ENCODE assay signal across 10 cellular contexts in genomic region chr7:100432621-100433275, GRCh38. TPM values are rescaled to one million over a fixed set of nuclear protein-coding genes. Genes with fewer than 3 reads are reported as not detected.
A peak's percentile ranks its signal among the peaks of the same experiment; 100 is the strongest.
DNase-seq lines count a peak whose midpoint lies in the region; ATAC-seq, FAIRE-seq and TF ChIP-seq lines count a peak whose summit lies in the region.
"Had no signal": no experiment of that assay in that cellular context is flagged by ENCODE, and none has a peak within 500 bp of the region (broad histone marks: within the 10 kb centered on the region; RNA-seq: fewer than 3 reads in every experiment).

No MANE protein-coding gene starts in this region.

- no peaks in the 10 kb centered on the region for H3K9me2 ChIP-seq in GM23248 (ENCODE audit: insufficient read depth)

- H3K4me1 Mint-ChIP-seq in CD4-positive, CD25-positive, alpha-beta regulatory T cell, result peaks cover 0 to 71% (median 41%) of the 10 kb centered on the region in 4 donors
- H3K4me1 Mint-ChIP-seq in neural crest cell, result peaks cover 60% of the 10 kb centered on the region

- H3K4me2 ChIP-seq in GM12878 (ENCODE audit: control insufficient read depth, insufficient read depth), result peak overlapping the region; percentile 97
- no peak overlapping the region for H3K4me2 ChIP-seq in GM23248 (ENCODE audit: unreplicated experiment)

- SMC1A ChIA-PET in GM12878 (lab: Charles Lee; ENCODE audit: uncharacterized antibody, unreplicated experiment), result no interaction called here

- peak overlapping the region; percentile 71 to 97 (median 94) for H3K4me3 Mint-ChIP-seq in CD4-positive, CD25-positive, alpha-beta regulatory T cell
- H3K4me3 Mint-ChIP-seq in neural crest cell, result peak overlapping the region; percentile 94

- in situ Hi-C loops in GM12878 (cut with MboI), result no loop called here
- in situ Hi-C loops in GM23248 (cut with MboI), result no loop called here

- H3K27me3 ChIP-seq in CD4-positive, CD25-positive, alpha-beta regulatory T cell (ENCODE audit: control insufficient read depth, insufficient read depth, low read length), result no peaks in the 10 kb centered on the region
- H3K27me3 ChIP-seq in GM12878 (replicated peaks in 1 of 2; ENCODE audit: control insufficient read depth in 2 of 2, insufficient read depth in 2 of 2, low read length in 1 of 2), result no peaks in the 10 kb centered on the region
- no peaks in the 10 kb centered on the region for H3K27me3 ChIP-seq in GM23248 (replicated peaks; ENCODE audit: insufficient read depth)

- no peak for TF ChIP-seq EP300 in GM12878 (IDR thresholded peaks at IDR 0.05; ENCODE audit: borderline replicate concordance in 1 of 2, control insufficient read depth in 1 of 2, low read depth in 2 of 2, low read length in 2 of 2)

- H4K20me1 ChIP-seq in GM12878 (ENCODE audit: control insufficient read depth, insufficient read depth) (no peaks in the 10 kb centered on the region), GM23248 (ENCODE audit: insufficient read depth) (no peaks in the 10 kb centered on the region)

- H2AFZ ChIP-seq in GM12878 (ENCODE audit: control insufficient read depth, low read depth, low read length) (no peak overlapping the region), GM23248 (no peak overlapping the region)

- DNase-seq in CD4-positive, CD25-positive, alpha-beta regulatory T cell, result no peak
- no peak for DNase-seq in GM12878 (ENCODE audit: low read depth, low spot score)
- no peak for DNase-seq in neural crest cell (ENCODE audit: low read depth, low spot score)
- no peak for DNase-seq in GM23248
- DNase-seq in NCI-H128 (lab: John Stamatoyannopoulos, UW; ENCODE audit: unreplicated experiment), result no peak
- DNase-seq: NCI-H226 had no signal

- RAD21 ChIA-PET in GM12878 (lab: Charles Lee; ENCODE audit: unreplicated experiment), result interaction anchor here (1.3 to 2.0 kb wide), 2 partner anchors 58 to 66 kb away, joined by 3 to 4 read pairs; no protein-coding TSS in a partner anchor

- H3K9me3 ChIP-seq in CD4-positive, CD25-positive, alpha-beta regulatory T cell (ENCODE audit: control insufficient read depth in 2 of 2, low read length in 2 of 2), result no peaks in the 10 kb centered on the region
- H3K9me3 ChIP-seq in KOPT-K1 (ENCODE audit: insufficient read depth, low read length, poor library complexity, severe bottlenecking) (peaks cover 3% of the 10 kb centered on the region), GM12878 (replicated peaks; ENCODE audit: control insufficient read depth, insufficient read depth, low read length) (no peaks in the 10 kb centered on the region), GM23248 (ENCODE audit: low read depth) (no peaks in the 10 kb centered on the region)
- H3K9me3 ChIP-seq: thoracic aorta had no signal

- TF ChIP-seq CTCF in GM12878 (IDR thresholded peaks at IDR 0.05 in 2 of 3, conservative IDR thresholded peaks at IDR 0.05 in 1 of 3; ENCODE audit: control insufficient read depth in 2 of 3, extremely low read depth in 1 of 3, insufficient read depth in 1 of 3, low read depth in 3 of 3, low read length in 3 of 3) (no peak), neural crest cell (conservative IDR thresholded peaks at IDR 0.05) (no peak)

- POLR2A ChIA-PET in GM12878 (lab: Charles Lee), result interaction anchor here (0.5 to 1.0 kb wide), 4 partner anchors 25 to 55 kb away, joined by 3 to 5 read pairs (median 4); partner anchors contain the start of gene SPACDR

- no peak for TF ChIP-seq RAD21 in GM12878 (IDR thresholded peaks at IDR 0.05; ENCODE audit: insufficient read depth, low read depth, low read length)

- no TSS peak for BruUV-seq in GM12878 (replicated peaks; lab: Mats Ljungman, UMichigan)

- H3K27me3 Mint-ChIP-seq in CD4-positive, CD25-positive, alpha-beta regulatory T cell, result peaks cover 25% of the 10 kb centered on the region
- H3K27me3 Mint-ChIP-seq in neural crest cell (ENCODE audit: low read depth), result peaks cover 27% of the 10 kb centered on the region

- no peak for FAIRE-seq in GM12878 (lab: Jason Lieb, UNC)

- H3K36me3 ChIP-seq in CD4-positive, CD25-positive, alpha-beta regulatory T cell (ENCODE audit: control insufficient read depth, insufficient read depth, low read length), result peaks cover 19% of the 10 kb centered on the region
- H3K36me3 ChIP-seq in KOPT-K1 (ENCODE audit: insufficient read depth, low read length), result peaks cover 53% of the 10 kb centered on the region
- H3K36me3 ChIP-seq in GM12878 (ENCODE audit: control insufficient read depth in 2 of 2, insufficient read depth in 2 of 2, low read length in 1 of 2), result peaks cover 5 to 16% of the 10 kb centered on the region in 2 experiments; a peak in 3 of 4 replicates
- H3K36me3 ChIP-seq in GM23248 (ENCODE audit: low read depth), result peaks cover 3% of the 10 kb centered on the region; the same call in 1 of the 2 replicates

- CTCF ChIA-PET in GM12878 (lab: Yijun Ruan, JAX), result interaction anchor here (1.9 kb wide), 1 partner anchor 58 kb away, joined by 4 read pairs; no protein-coding TSS in a partner anchor

- H3K27ac Mint-ChIP-seq in CD4-positive, CD25-positive, alpha-beta regulatory T cell, result peak overlapping the region; percentile 32 to 75 (median 55)
- no peak overlapping the region for H3K27ac Mint-ChIP-seq in neural crest cell (ENCODE audit: unreplicated experiment)

- peaks cover 23% of the 10 kb centered on the region for H3F3A ChIP-seq in GM23248 (ENCODE audit: insufficient read depth)

- 0 out of 2 replicates have a peak, but pooled peaks have one; percentile 33 for TF ChIP-seq POLR2A in GM12878 (IDR thresholded peaks at IDR 0.05; ENCODE audit: low read depth, low read length)

- H3K4me3 ChIP-seq in CD4-positive, CD25-positive, alpha-beta regulatory T cell (ENCODE audit: low read depth, low read length), result peak overlapping the region; percentile 48
- H3K4me3 ChIP-seq in GM12878 (peak overlapping the region; percentile 74), GM23248 (no peak overlapping the region)
- H3K4me3 ChIP-seq: thoracic aorta had no signal

- no peak overlapping the region for H3K9ac ChIP-seq in GM12878 (ENCODE audit: control insufficient read depth, insufficient read depth, low read length)
- H3K9ac ChIP-seq in GM23248, result no peak overlapping the region

- ATAC-seq in CD4-positive, CD25-positive, alpha-beta regulatory T cell (ENCODE audit: low read depth in 2 of 2), result no peak
- ATAC-seq in GM12878 (no peak), GM21515 (IDR thresholded peaks at IDR 0.05; ENCODE audit: unreplicated experiment) (no peak), GM21576 (IDR thresholded peaks at IDR 0.05; ENCODE audit: unreplicated experiment) (no peak)

- WGBS in GM12878 (ENCODE audit: insufficient coverage, insufficient replicate concordance, low lambda C conversion rate, missing lambda C conversion rate), result 88% methylated on average over 21 of the region's 21 CpGs
- WGBS in GM23248 (ENCODE audit: low coverage in 1 of 2, low lambda C conversion rate in 2 of 2, missing lambda C conversion rate in 2 of 2), 2 experiments, result 84 to 89% methylated on average over 20 to 21 of the region's 21 CpGs

- H3K79me2 ChIP-seq in GM12878 (ENCODE audit: control insufficient read depth, insufficient read depth, low read length) (peaks cover 56% of the 10 kb centered on the region), GM23248 (ENCODE audit: insufficient read depth) (peaks cover 62% of the 10 kb centered on the region)

- H3K4me1 ChIP-seq in CD4-positive, CD25-positive, alpha-beta regulatory T cell (ENCODE audit: control insufficient read depth, insufficient read depth, low read length, poor library complexity, severe bottlenecking), result peaks cover 64% of the 10 kb centered on the region
- peaks cover 27% of the 10 kb centered on the region for H3K4me1 ChIP-seq in GM12878 (ENCODE audit: control insufficient read depth, insufficient read depth, low read length)
- peaks cover 19% of the 10 kb centered on the region; the same call in 1 of the 2 replicates for H3K4me1 ChIP-seq in GM23248 (ENCODE audit: insufficient read depth)

- H3K9me3 Mint-ChIP-seq in CD4-positive, CD25-positive, alpha-beta regulatory T cell, result peaks cover 0 to 4% (median 0%) of the 10 kb centered on the region in 7 donors
- no peaks in the 10 kb centered on the region for H3K9me3 Mint-ChIP-seq in neural crest cell

- intact Hi-C loops in GM12878 (cut with micrococcal nuclease; ENCODE audit: unreplicated experiment), result no loop called here

- H3K36me3 Mint-ChIP-seq in CD4-positive, CD25-positive, alpha-beta regulatory T cell, result peaks cover 32% of the 10 kb centered on the region
- peaks cover 27% of the 10 kb centered on the region for H3K36me3 Mint-ChIP-seq in neural crest cell (ENCODE audit: low read depth)

- peak overlapping the region; percentile 33 for H3K27ac ChIP-seq in CD4-positive, CD25-positive, alpha-beta regulatory T cell (ENCODE audit: insufficient read depth, low read length, poor library complexity, severe bottlenecking)
- H3K27ac ChIP-seq in KOPT-K1 (ENCODE audit: low read depth, low read length, poor library complexity, severe bottlenecking) (peak overlapping the region; percentile 99), GM12878 (ENCODE audit: control insufficient read depth, insufficient read depth) (peak overlapping the region; percentile 30; the same call in 1 of the 2 replicates), GM23248 (no peak overlapping the region)
- H3K27ac ChIP-seq: thoracic aorta had no signal

RNA-seq across cellular contexts. Expression of gene MEPCE, which starts 3.1 kb away (rescaled TPM):
- 73.1 TPM for total RNA-seq in CD4-positive, CD25-positive, alpha-beta regulatory T cell
- 10 to 100 TPM; 10.2 to 15.9 (median 13.5) TPM for polyA plus RNA-seq in CD4-positive, CD25-positive, alpha-beta regulatory T cell
- 21.3 and 27.2 TPM in 2 replicates for total RNA-seq in GM12878 (2013; cell fraction: nucleolus; rRNA removed)
- 33.8 and 39.6 TPM in 2 replicates for total RNA-seq in GM12878 (2014; rRNA removed)
- total RNA-seq in GM12878 (2014; rRNA removed; fragmentation: Illumina TruSeq; extraction: Trizol), result 22.8 and 26.0 TPM in 2 replicates
- total RNA-seq in GM12878 (2021), result 46.0 and 48.0 TPM in 2 replicates
- polyA plus RNA-seq in GM12878 (2011; ENCODE audit: low read depth), result 17.6 TPM
- 9.1 and 16.2 TPM in 2 replicates for polyA plus RNA-seq in GM12878 (2011; rRNA removed)
- polyA plus RNA-seq in GM12878 (2011; cell fraction: cytosol; rRNA removed), result 17.2 and 23.4 TPM in 2 replicates
- 33.6 and 46.8 TPM in 2 replicates for polyA plus RNA-seq in GM12878 (2011; cell fraction: nucleus; rRNA removed)
- polyA plus RNA-seq in GM12878 (2012), result 31.5 and 32.5 TPM in 2 replicates
- 15.1 and 35.8 TPM in 2 replicates for polyA plus RNA-seq in GM12878 (2014; fragmentation: Illumina TruSeq; extraction: Trizol)
- polyA plus RNA-seq in GM12878 (2014; fragmentation: Nextera tagmentation; extraction: Ambion mirVana), result 10 to 100 TPM in 1 of 2 experiments, 1 to 10 TPM in 1; 8.2 to 12.6 TPM
- 32.3 and 42.0 TPM in 2 replicates for polyA plus RNA-seq in GM12878 (2014; rRNA removed)
- 10 to 100 TPM; 14.9 to 18.1 TPM for polyA plus RNA-seq in GM12878 (2016; fragmentation: Nextera tagmentation; extraction: Ambion mirVana)
- 23.3 and 38.0 TPM in 2 replicates for polyA minus RNA-seq in GM12878 (2011; rRNA and poly(A)+ RNA removed)
- 12.3 and 15.0 TPM in 2 replicates for polyA minus RNA-seq in GM12878 (2011; cell fraction: cytosol; rRNA and poly(A)+ RNA removed)
- polyA minus RNA-seq in GM12878 (2011; cell fraction: nucleus; rRNA and poly(A)+ RNA removed), result 23.2 and 40.4 TPM in 2 replicates
- total RNA-seq in neural crest cell, result 46.9 and 49.8 TPM in 2 replicates
- 24.2 and 27.2 TPM in 2 replicates for total RNA-seq in GM23248 (2014; rRNA removed; shearing (Covaris generic))
- 7.7 and 8.0 TPM in 2 replicates for polyA plus RNA-seq in GM23248 (2016; fragmentation: Nextera tagmentation; extraction: Ambion mirVana)

RNA-seq across cellular contexts. Expression of gene PPP1R35, which starts 3.5 kb away (rescaled TPM):
- total RNA-seq in CD4-positive, CD25-positive, alpha-beta regulatory T cell, result 52.8 TPM
- polyA plus RNA-seq in CD4-positive, CD25-positive, alpha-beta regulatory T cell, result 10 to 100 TPM; 42.3 to 72.2 (median 49.4) TPM
- 12.0 and 12.4 TPM in 2 replicates for total RNA-seq in GM12878 (2013; cell fraction: nucleolus; rRNA removed)
- total RNA-seq in GM12878 (2014; rRNA removed) (51.3 and 55.5 TPM in 2 replicates), GM12878 (2014; rRNA removed; fragmentation: Illumina TruSeq; extraction: Trizol) (14.1 and 19.6 TPM in 2 replicates), GM12878 (2021) (58.1 and 61.0 TPM in 2 replicates), neural crest cell (39.5 and 42.1 TPM in 2 replicates)
- polyA plus RNA-seq in GM12878 (2011; ENCODE audit: low read depth), result 6.0 TPM
- polyA plus RNA-seq in GM12878 (2011; rRNA removed) (7.9 and 15.2 TPM in 2 replicates), GM12878 (2014; fragmentation: Illumina TruSeq; extraction: Trizol) (0.52 and 5.2 TPM in 2 replicates), GM12878 (2014; fragmentation: Nextera tagmentation; extraction: Ambion mirVana) (1 to 10 TPM; 1.8 to 9.9 TPM), GM12878 (2014; rRNA removed) (62.5 and 70.4 TPM in 2 replicates), GM12878 (2016; fragmentation: Nextera tagmentation; extraction: Ambion mirVana) (10 to 100 TPM in 1 of 2 experiments, 1 to 10 TPM in 1; 4.0 to 56.3 TPM), GM23248 (2016; fragmentation: Nextera tagmentation; extraction: Ambion mirVana) (15.7 and 20.0 TPM in 2 replicates)
- polyA plus RNA-seq in GM12878 (2011; cell fraction: cytosol; rRNA removed), result 19.4 and 34.8 TPM in 2 replicates
- 54.8 and 58.1 TPM in 2 replicates for polyA plus RNA-seq in GM12878 (2011; cell fraction: nucleus; rRNA removed)
- 31.2 and 32.0 TPM in 2 replicates for polyA plus RNA-seq in GM12878 (2012)
- polyA minus RNA-seq in GM12878 (2011; rRNA and poly(A)+ RNA removed), result 2.0 and 4.9 TPM in 2 replicates
- polyA minus RNA-seq in GM12878 (2011; cell fraction: cytosol; rRNA and poly(A)+ RNA removed), result 6.9 and 9.5 TPM in 2 replicates
- polyA minus RNA-seq in GM12878 (2011; cell fraction: nucleus; rRNA and poly(A)+ RNA removed), result 5.9 and 9.7 TPM in 2 replicates
- 11.9 and 15.8 TPM in 2 replicates for total RNA-seq in GM23248 (2014; rRNA removed; shearing (Covaris generic))

RNA-seq across cellular contexts. Expression of gene ZCWPW1, which starts 4.2 kb away (rescaled TPM):
- 4.0 TPM for total RNA-seq in CD4-positive, CD25-positive, alpha-beta regulatory T cell
- 1 to 10 TPM; 2.2 to 5.4 (median 4.0) TPM for polyA plus RNA-seq in CD4-positive, CD25-positive, alpha-beta regulatory T cell
- total RNA-seq in GM12878 (2013; cell fraction: nucleolus; rRNA removed), result 6.6 and 6.8 TPM in 2 replicates
- 2.5 and 3.8 TPM in 2 replicates for total RNA-seq in GM12878 (2014; rRNA removed)
- total RNA-seq in GM12878 (2014; rRNA removed; fragmentation: Illumina TruSeq; extraction: Trizol), result 3.8 and 4.4 TPM in 2 replicates
- total RNA-seq in GM12878 (2021), result 3.3 and 3.7 TPM in 2 replicates
- polyA plus RNA-seq in GM12878 (2011; ENCODE audit: low read depth), result 4.2 TPM
- polyA plus RNA-seq in GM12878 (2011; rRNA removed), result 2.9 and 4.6 TPM in 2 replicates
- 2.3 and 3.0 TPM in 2 replicates for polyA plus RNA-seq in GM12878 (2011; cell fraction: cytosol; rRNA removed)
- polyA plus RNA-seq in GM12878 (2011; cell fraction: nucleus; rRNA removed), result 6.2 and 7.2 TPM in 2 replicates
- polyA plus RNA-seq in GM12878 (2012), result 3.7 and 4.0 TPM in 2 replicates
- polyA plus RNA-seq in GM12878 (2014; fragmentation: Illumina TruSeq; extraction: Trizol), result 3.9 and 4.3 TPM in 2 replicates
- 1 to 10 TPM; 1.3 to 2.3 TPM for polyA plus RNA-seq in GM12878 (2014; fragmentation: Nextera tagmentation; extraction: Ambion mirVana)
- polyA plus RNA-seq in GM12878 (2014; rRNA removed), result 4.4 and 5.1 TPM in 2 replicates
- polyA plus RNA-seq in GM12878 (2016; fragmentation: Nextera tagmentation; extraction: Ambion mirVana), result 1 to 10 TPM; 3.5 to 3.9 TPM
- polyA minus RNA-seq in GM12878 (2011; rRNA and poly(A)+ RNA removed), result 1.5 and 2.0 TPM in 2 replicates
- polyA minus RNA-seq in GM12878 (2011; cell fraction: cytosol; rRNA and poly(A)+ RNA removed), result 1.3 and 2.1 TPM in 2 replicates
- 1.8 and 1.9 TPM in 2 replicates for polyA minus RNA-seq in GM12878 (2011; cell fraction: nucleus; rRNA and poly(A)+ RNA removed)
- total RNA-seq in neural crest cell, result 1.8 and 2.0 TPM in 2 replicates
- 0.89 and 1.9 TPM in 2 replicates for total RNA-seq in GM23248 (2014; rRNA removed; shearing (Covaris generic))
- polyA plus RNA-seq in GM23248 (2016; fragmentation: Nextera tagmentation; extraction: Ambion mirVana), result 3.6 and 4.2 TPM in 2 replicates

RNA-seq across cellular contexts. Expression of gene SPACDR, which starts 31.3 kb away (rescaled TPM):
- total RNA-seq in CD4-positive, CD25-positive, alpha-beta regulatory T cell, result 3.7 TPM
- under 1 TPM in 2 of 4 donors, not detected in 2; 0.32 TPM for polyA plus RNA-seq in CD4-positive, CD25-positive, alpha-beta regulatory T cell
- total RNA-seq in GM12878 (2013; cell fraction: nucleolus; rRNA removed), result 4.9 and 5.0 TPM in 2 replicates
- total RNA-seq in GM12878 (2014; rRNA removed) (0.49 and 1.2 TPM in 2 replicates), GM12878 (2014; rRNA removed; fragmentation: Illumina TruSeq; extraction: Trizol) (0.18 and 0.28 TPM in 2 replicates), GM12878 (2021) (1.1 and 1.5 TPM in 2 replicates), neural crest cell (1.0 and 1.4 TPM in 2 replicates)
- 0.43 TPM for polyA plus RNA-seq in GM12878 (2011; ENCODE audit: low read depth)
- polyA plus RNA-seq in GM12878 (2011; rRNA removed) (0.65 and 0.81 TPM in 2 replicates), GM12878 (2014; fragmentation: Illumina TruSeq; extraction: Trizol) (0.56 TPM in 1 of 2 replicates, not detected in the other), GM12878 (2014; fragmentation: Nextera tagmentation; extraction: Ambion mirVana) (under 1 TPM; 0.29 TPM), GM12878 (2014; rRNA removed) (0.78 and 1.2 TPM in 2 replicates), GM12878 (2016; fragmentation: Nextera tagmentation; extraction: Ambion mirVana) (under 1 TPM; 0.60 to 0.71 TPM), GM23248 (2016; fragmentation: Nextera tagmentation; extraction: Ambion mirVana) (0.50 TPM in 1 of 2 replicates, not detected in the other)
- 0.80 and 1.1 TPM in 2 replicates for polyA plus RNA-seq in GM12878 (2011; cell fraction: cytosol; rRNA removed)
- polyA plus RNA-seq in GM12878 (2011; cell fraction: nucleus; rRNA removed), result 4.4 and 5.2 TPM in 2 replicates
- polyA plus RNA-seq in GM12878 (2012), result 1.3 and 1.6 TPM in 2 replicates
- 0.51 and 2.3 TPM in 2 replicates for polyA minus RNA-seq in GM12878 (2011; rRNA and poly(A)+ RNA removed)
- polyA minus RNA-seq in GM12878 (2011; cell fraction: cytosol; rRNA and poly(A)+ RNA removed), result not detected in 2 replicates
- 0.85 TPM in 1 of 2 replicates, not detected in the other for polyA minus RNA-seq in GM12878 (2011; cell fraction: nucleus; rRNA and poly(A)+ RNA removed)
- total RNA-seq in GM23248 (2014; rRNA removed; shearing (Covaris generic)), result not detected in 2 replicates
- total RNA-seq: thoracic aorta had no signal

RNA-seq across cellular contexts. Expression of gene TSC22D4, which starts 46.3 kb away (rescaled TPM):
- total RNA-seq in CD4-positive, CD25-positive, alpha-beta regulatory T cell, result 113 TPM
- polyA plus RNA-seq in CD4-positive, CD25-positive, alpha-beta regulatory T cell, result 10 to 100 TPM; 22.2 to 35.8 (median 33.4) TPM
- total RNA-seq in GM12878 (2013; cell fraction: nucleolus; rRNA removed), result 37.8 and 39.1 TPM in 2 replicates
- total RNA-seq in GM12878 (2014; rRNA removed), result 33.2 and 39.9 TPM in 2 replicates
- total RNA-seq in GM12878 (2014; rRNA removed; fragmentation: Illumina TruSeq; extraction: Trizol), result 11.7 and 16.2 TPM in 2 replicates
- 63.7 and 65.7 TPM in 2 replicates for total RNA-seq in GM12878 (2021)
- polyA plus RNA-seq in GM12878 (2011; ENCODE audit: low read depth), result 18.1 TPM
- polyA plus RNA-seq in GM12878 (2011; rRNA removed), result 7.3 and 13.8 TPM in 2 replicates
- 22.0 and 27.1 TPM in 2 replicates for polyA plus RNA-seq in GM12878 (2011; cell fraction: cytosol; rRNA removed)
- 59.8 and 71.4 TPM in 2 replicates for polyA plus RNA-seq in GM12878 (2011; cell fraction: nucleus; rRNA removed)
- 51.5 and 56.1 TPM in 2 replicates for polyA plus RNA-seq in GM12878 (2012)
- polyA plus RNA-seq in GM12878 (2014; fragmentation: Illumina TruSeq; extraction: Trizol), result 8.3 and 13.7 TPM in 2 replicates
- polyA plus RNA-seq in GM12878 (2014; fragmentation: Nextera tagmentation; extraction: Ambion mirVana), result 1 to 10 TPM in 1 of 2 experiments, under 1 TPM in 1; 0.50 to 1.2 TPM
- 47.8 and 55.6 TPM in 2 replicates for polyA plus RNA-seq in GM12878 (2014; rRNA removed)
- polyA plus RNA-seq in GM12878 (2016; fragmentation: Nextera tagmentation; extraction: Ambion mirVana), result 10 to 100 TPM; 32.6 to 33.3 TPM
- polyA minus RNA-seq in GM12878 (2011; rRNA and poly(A)+ RNA removed), result 8.7 and 22.5 TPM in 2 replicates
- 21.2 TPM in 2 replicates for polyA minus RNA-seq in GM12878 (2011; cell fraction: cytosol; rRNA and poly(A)+ RNA removed)
- polyA minus RNA-seq in GM12878 (2011; cell fraction: nucleus; rRNA and poly(A)+ RNA removed), result 11.8 and 19.4 TPM in 2 replicates
- 28.8 and 32.8 TPM in 2 replicates for total RNA-seq in neural crest cell
- total RNA-seq in GM23248 (2014; rRNA removed; shearing (Covaris generic)), result 18.6 and 30.7 TPM in 2 replicates
- 19.1 and 20.7 TPM in 2 replicates for polyA plus RNA-seq in GM23248 (2016; fragmentation: Nextera tagmentation; extraction: Ambion mirVana)
